Comparison of ENCODE assay signal across 34 cellular contexts in genomic region chr4:3788366-3788660, GRCh38. TPM values are rescaled to one million over a fixed set of nuclear protein-coding genes. Genes with fewer than 3 reads are reported as not detected.
"Had no signal": no experiment of that assay in that cellular context is flagged by ENCODE, and none has a peak within 500 bp of the region (broad histone marks: within the 10 kb centered on the region; RNA-seq: fewer than 3 reads in every experiment).

No MANE protein-coding gene starts in this region.

- H3K27ac Mint-ChIP-seq: activated CD4-positive, alpha-beta memory T cell treated with anti-CD3 and anti-CD28 coated beads, Interleukin-2, amount 10 ng/mL, durations not matched to agents 7 days and 5 days; activated CD4-positive, alpha-beta T cell treated with anti-CD3 and anti-CD28 coated beads, Interleukin-2, amount 10 ng/mL, durations not matched to agents 7 days and 5 days; activated naive CD8-positive, alpha-beta T cell treated with anti-CD3 and anti-CD28 coated beads for 36 hours; activated naive CD8-positive, alpha-beta T cell treated with anti-CD3 and anti-CD28 coated beads, Interleukin-2, amount 50 U/mL, for 24 hours; activated T-cell treated with anti-CD3 and anti-CD28 coated beads, Interleukin-2, amount 50 U/mL, for 24 hours; activated T-cell treated with anti-CD3 and anti-CD28 coated beads, Interleukin-2, amount 50 U/mL, for 72 hours; WTC11 had no signal

- H3K9me3 ChIP-seq: adrenal gland, body of pancreas, gastrocnemius medialis, heart left ventricle had no signal

- FAIRE-seq: colon, TTC549 had no signal

- H3K4me3 ChIP-seq: adrenal gland, body of pancreas, esophagus muscularis mucosa, gastrocnemius medialis, heart left ventricle had no signal

- H3K27me3 Mint-ChIP-seq: activated CD4-positive, alpha-beta memory T cell treated with anti-CD3 and anti-CD28 coated beads, Interleukin-2, amount 10 ng/mL, durations not matched to agents 7 days and 5 days; activated CD4-positive, alpha-beta T cell treated with anti-CD3 and anti-CD28 coated beads, Interleukin-2, amount 10 ng/mL, durations not matched to agents 7 days and 5 days had no signal

- H3K27me3 ChIP-seq: foreskin keratinocyte had no signal

- H3K36me3 Mint-ChIP-seq: activated naive CD8-positive, alpha-beta T cell treated with anti-CD3 and anti-CD28 coated beads for 36 hours; WTC11 had no signal

- H3K4me1 Mint-ChIP-seq: activated CD4-positive, alpha-beta memory T cell treated with anti-CD3 and anti-CD28 coated beads, Interleukin-2, amount 10 ng/mL, durations not matched to agents 7 days and 5 days; activated CD4-positive, alpha-beta T cell treated with anti-CD3 and anti-CD28 coated beads, Interleukin-2, amount 10 ng/mL, durations not matched to agents 7 days and 5 days; activated naive CD8-positive, alpha-beta T cell treated with anti-CD3 and anti-CD28 coated beads for 36 hours; activated naive CD8-positive, alpha-beta T cell treated with anti-CD3 and anti-CD28 coated beads, Interleukin-2, amount 50 U/mL, for 24 hours had no signal

- H3K27ac ChIP-seq: adrenal gland, body of pancreas, esophagus muscularis mucosa, foreskin keratinocyte, gastrocnemius medialis, heart left ventricle had no signal

- ATAC-seq: activated naive CD8-positive, alpha-beta T cell treated with anti-CD3 and anti-CD28 coated beads, Interleukin-2, amount 50 U/mL, for 24 hours; activated T-cell treated with anti-CD3 and anti-CD28 coated beads, Interleukin-2, amount 50 U/mL, for 72 hours; body of pancreas; effector memory CD8-positive, alpha-beta T cell; foreskin keratinocyte; gastrocnemius medialis; heart left ventricle; WTC11 had no signal

- DNase-seq: activated CD4-positive, alpha-beta memory T cell treated with anti-CD3 and anti-CD28 coated beads, Interleukin-2, amount 10 ng/mL, durations not matched to agents 7 days and 5 days; activated CD4-positive, alpha-beta T cell treated with anti-CD3 and anti-CD28 coated beads for 1 hour; activated CD4-positive, alpha-beta T cell treated with anti-CD3 and anti-CD28 coated beads for 4 hours; activated CD4-positive, alpha-beta T cell treated with anti-CD3 and anti-CD28 coated beads, Interleukin-2, amount 10 ng/mL, durations not matched to agents 7 days and 5 days; activated CD4-positive, alpha-beta T cell treated with anti-CD3 and anti-CD28 coated beads, Interleukin-2, amount 50 U/mL, for 4 hours; activated CD8-positive, alpha-beta memory T cell treated with anti-CD3 and anti-CD28 coated beads, Interleukin-2, amount 50 U/mL, for 48 hours; activated gamma-delta T cell; activated naive CD4-positive, alpha-beta T cell treated with anti-CD3 and anti-CD28 coated beads, Interleukin-2, amount 50 U/mL, for 16 hours; activated naive CD4-positive, alpha-beta T cell treated with Interleukin-2 at 50 U/mL for 16 hours; activated naive CD8-positive, alpha-beta T cell treated with anti-CD3 and anti-CD28 coated beads for 36 hours; activated naive CD8-positive, alpha-beta T cell treated with anti-CD3 and anti-CD28 coated beads, Interleukin-2, amount 50 U/mL, for 24 hours; activated T-cell treated with anti-CD3 and anti-CD28 coated beads for 4 hours; activated T-cell treated with anti-CD3 and anti-CD28 coated beads, Interleukin-2, amount 50 U/mL, for 24 hours; activated T-cell treated with anti-CD3 and anti-CD28 coated beads, Interleukin-2, amount 50 U/mL, for 72 hours; adrenal gland; amygdala; aorta; body of pancreas; caudate nucleus; cortex of kidney; dermis blood vessel endothelial cell; effector CD4-positive, alpha-beta T cell; effector memory CD8-positive, alpha-beta T cell; erythroblast; foreskin keratinocyte; gastrocnemius medialis; glutamatergic neuron; T-helper 2 cell had no signal

- H3K4me3 Mint-ChIP-seq: activated CD4-positive, alpha-beta memory T cell treated with anti-CD3 and anti-CD28 coated beads, Interleukin-2, amount 10 ng/mL, durations not matched to agents 7 days and 5 days; activated CD4-positive, alpha-beta T cell treated with anti-CD3 and anti-CD28 coated beads, Interleukin-2, amount 10 ng/mL, durations not matched to agents 7 days and 5 days; activated naive CD8-positive, alpha-beta T cell treated with anti-CD3 and anti-CD28 coated beads for 36 hours; activated naive CD8-positive, alpha-beta T cell treated with anti-CD3 and anti-CD28 coated beads, Interleukin-2, amount 50 U/mL, for 24 hours; activated T-cell treated with anti-CD3 and anti-CD28 coated beads, Interleukin-2, amount 50 U/mL, for 24 hours; activated T-cell treated with anti-CD3 and anti-CD28 coated beads, Interleukin-2, amount 50 U/mL, for 72 hours; effector memory CD8-positive, alpha-beta T cell; WTC11 had no signal

- H3K4me1 ChIP-seq: adrenal gland, foreskin keratinocyte, gastrocnemius medialis, heart left ventricle had no signal

- H3K9me3 Mint-ChIP-seq: activated CD4-positive, alpha-beta memory T cell treated with anti-CD3 and anti-CD28 coated beads, Interleukin-2, amount 10 ng/mL, durations not matched to agents 7 days and 5 days; activated CD4-positive, alpha-beta T cell treated with anti-CD3 and anti-CD28 coated beads, Interleukin-2, amount 10 ng/mL, durations not matched to agents 7 days and 5 days; activated naive CD8-positive, alpha-beta T cell treated with anti-CD3 and anti-CD28 coated beads, Interleukin-2, amount 50 U/mL, for 24 hours; activated T-cell treated with anti-CD3 and anti-CD28 coated beads, Interleukin-2, amount 50 U/mL, for 24 hours; activated T-cell treated with anti-CD3 and anti-CD28 coated beads, Interleukin-2, amount 50 U/mL, for 72 hours; WTC11 had no signal

- H3K36me3 ChIP-seq: adrenal gland, esophagus muscularis mucosa, gastrocnemius medialis, heart left ventricle had no signal

RNA-seq across cellular contexts. Expression of gene ADRA2C, which starts 22.1 kb away (rescaled TPM):
- total RNA-seq: activated CD4-positive, alpha-beta memory T cell treated with anti-CD3 and anti-CD28 coated beads, Interleukin-2, amount 10 ng/mL, durations not matched to agents 7 days and 5 days; activated CD4-positive, alpha-beta T cell treated with anti-CD3 and anti-CD28 coated beads, Interleukin-2, amount 10 ng/mL, durations not matched to agents 7 days and 5 days; activated naive CD8-positive, alpha-beta T cell treated with anti-CD3 and anti-CD28 coated beads for 36 hours; activated T-cell treated with anti-CD3 and anti-CD28 coated beads, Interleukin-2, amount 50 U/mL, for 72 hours; T-helper 1 cell treated with Interleukin-12 subunit alpha and Interleukin-12 subunit beta and Interleukin-4 antibody, amounts not matched to agents 30 ng/mL and 1 ng/mL, for 36 hours had no signal
